ENCODE assay signal across 8 cellular contexts in the genomic region with DNA sequence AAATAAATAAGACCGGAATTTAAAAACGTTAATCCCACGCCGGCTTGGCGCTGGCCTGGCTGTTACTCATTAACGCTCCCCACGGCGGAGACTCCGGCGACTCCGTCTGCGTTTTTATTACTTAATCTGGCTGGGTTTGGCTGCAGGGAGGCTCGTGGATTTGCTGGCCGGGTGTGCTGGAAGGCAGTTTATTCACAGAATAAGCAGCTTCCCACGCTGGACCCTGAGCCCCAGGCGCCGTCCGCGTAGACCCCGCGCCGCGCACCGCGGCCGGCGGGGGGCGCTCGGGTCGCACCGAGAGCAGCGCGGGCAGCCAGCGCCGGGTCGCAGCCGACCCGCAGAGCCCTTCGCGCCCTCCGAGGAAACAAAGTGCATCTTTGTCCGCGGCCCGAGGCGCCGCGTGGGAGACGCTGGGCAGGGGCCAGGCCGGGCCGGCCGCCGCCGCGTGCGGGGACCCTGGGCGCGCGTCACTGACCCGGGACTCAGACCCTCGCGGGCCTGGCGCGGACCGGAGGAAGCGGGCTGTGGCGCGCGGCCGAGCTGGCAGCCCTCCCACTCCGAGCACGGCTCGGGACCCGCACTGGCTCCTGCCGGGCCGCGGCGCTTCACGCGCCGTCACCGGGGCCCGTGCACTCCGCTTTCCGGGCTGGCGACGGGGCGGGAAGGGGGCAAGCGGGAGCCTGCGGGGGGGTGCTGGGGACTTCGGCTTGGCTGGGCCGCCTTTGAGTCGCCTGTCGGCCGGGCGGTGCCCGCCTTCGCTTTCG. TPM values are rescaled to one million over a fixed set of nuclear protein-coding genes. Genes with fewer than 3 reads are reported as not detected.
A peak's percentile ranks its signal among the peaks of the same experiment; 100 is the strongest.
DNase-seq lines count a peak whose midpoint lies in the region; ATAC-seq and TF ChIP-seq lines count a peak whose summit lies in the region.

No MANE protein-coding gene starts in this region.

- H3K36me3 Mint-ChIP-seq in activated naive CD4-positive, alpha-beta T cell treated with anti-CD3 and anti-CD28 coated beads, Interleukin-2, amount 50 U/mL, for 72 hours, result peaks cover 5% of the 10 kb centered on the region in 2 donors

- WGBS in thymus, result under 1% methylated on average over 98 of the region's 98 CpGs

- H3K79me2 ChIP-seq in osteoblast (ENCODE audit: insufficient read depth, low read length), result peaks cover 4% of the 10 kb centered on the region

- H3K4me1 ChIP-seq in SJSA1 (replicated peaks) (peaks cover 60% of the 10 kb centered on the region), osteoblast (ENCODE audit: insufficient read depth, low read length) (peaks cover 49% of the 10 kb centered on the region), thymus (ENCODE audit: control insufficient read depth, insufficient read depth, low read length) (peaks cover 20% of the 10 kb centered on the region)

- peak; percentile 51 for ATAC-seq in GM19397 (IDR thresholded peaks at IDR 0.05; ENCODE audit: unreplicated experiment)
- peak; percentile 26 for ATAC-seq in HG03469 (IDR thresholded peaks at IDR 0.05; ENCODE audit: unreplicated experiment)
- peak; percentile 47 to 50 for ATAC-seq in activated naive CD4-positive, alpha-beta T cell treated with anti-CD3 and anti-CD28 coated beads, Interleukin-2, amount 50 U/mL, for 72 hours

- peak overlapping the region; percentile 74 for H2AFZ ChIP-seq in osteoblast (ENCODE audit: low read length)

- intact Hi-C loops in head of caudate nucleus (cut with DNase I), result loop anchor here (10.0 kb wide), 1 partner anchor 208 kb away; no protein-coding TSS in a partner anchor

- H3K36me3 ChIP-seq in SJSA1 (peaks cover 12% of the 10 kb centered on the region), osteoblast (ENCODE audit: insufficient read depth, low read length) (no peaks in the 10 kb centered on the region), thymus (ENCODE audit: control insufficient read depth, insufficient read depth) (no peaks in the 10 kb centered on the region)

- H4K20me1 ChIP-seq in osteoblast (ENCODE audit: insufficient read depth, low read length), result no peaks in the 10 kb centered on the region

- DNase-seq in Caki2 (ENCODE audit: low read depth) (peak; percentile 68), SJSA1 (ENCODE audit: low read depth in 1 of 2, low spot score in 2 of 2) (peak; percentile 69 to 85), head of caudate nucleus (peak; percentile 10 to 87 (median 68)), osteoblast (ENCODE audit: insufficient read length, low spot score, missing footprints) (peak; percentile 94)
- peak; percentile 80 to 85 for DNase-seq in activated naive CD4-positive, alpha-beta T cell treated with anti-CD3 and anti-CD28 coated beads, Interleukin-2, amount 50 U/mL, for 72 hours (ENCODE audit: low spot score in 2 of 2)

- in situ Hi-C loops in Caki2 (cut with HindIII; ENCODE audit: low pct_unique_long_range_greater_than_20kb, low sequenced_read_pairs), result no loop called here

- peak overlapping the region; percentile 94 for H3K27ac ChIP-seq in SJSA1
- peak overlapping the region; percentile 61 for H3K27ac ChIP-seq in osteoblast (ENCODE audit: low read depth, low read length)
- peak overlapping the region; percentile 94 for H3K27ac ChIP-seq in thymus (ENCODE audit: low read depth)

- H3K9me3 ChIP-seq in SJSA1 (replicated peaks), result no peaks in the 10 kb centered on the region
- H3K9me3 ChIP-seq in osteoblast (ENCODE audit: low read depth, low read length), result no peaks in the 10 kb centered on the region
- no peaks in the 10 kb centered on the region for H3K9me3 ChIP-seq in thymus (ENCODE audit: control insufficient read depth)

- H3K27ac Mint-ChIP-seq in activated naive CD4-positive, alpha-beta T cell treated with anti-CD3 and anti-CD28 coated beads, Interleukin-2, amount 50 U/mL, for 72 hours, result peak overlapping the region; percentile 90 to 97

- no peaks in the 10 kb centered on the region for H3K9me3 Mint-ChIP-seq in activated naive CD4-positive, alpha-beta T cell treated with anti-CD3 and anti-CD28 coated beads, Interleukin-2, amount 50 U/mL, for 72 hours

- H3K4me3 ChIP-seq in SJSA1, result peak overlapping the region; percentile 97
- H3K4me3 ChIP-seq in osteoblast (ENCODE audit: insufficient read depth, low read length), result peak overlapping the region; percentile 84
- H3K4me3 ChIP-seq in thymus (ENCODE audit: low read length), result peak overlapping the region; percentile 73

- H3K27me3 ChIP-seq in SJSA1 (replicated peaks) (no peaks in the 10 kb centered on the region), osteoblast (ENCODE audit: insufficient read depth, low read length) (no peaks in the 10 kb centered on the region), thymus (ENCODE audit: control insufficient read depth, insufficient read depth) (no peaks in the 10 kb centered on the region)

- peak; percentile 50 for TF ChIP-seq CTCF in osteoblast (IDR thresholded peaks at IDR 0.05; ENCODE audit: extremely low read depth, low read depth, low read length)

- H3K4me2 ChIP-seq in osteoblast (ENCODE audit: insufficient read depth, low read length), result peak overlapping the region; percentile 91

RNA-seq across cellular contexts. Expression of gene GRK5, which starts 0.6 kb away (rescaled TPM):
- 0.20 and 0.61 TPM in 2 replicates for total RNA-seq in Caki2 (2014; rRNA removed; shearing (Covaris generic); ENCODE audit: low replicate concordance)
- total RNA-seq in SJSA1 (2014; rRNA removed; shearing (Covaris generic)), result 19.4 TPM in 2 replicates
- total RNA-seq in activated naive CD4-positive, alpha-beta T cell treated with anti-CD3 and anti-CD28 coated beads, Interleukin-2, amount 50 U/mL, for 72 hours, result 10 to 100 TPM; 21.2 to 34.5 TPM
- total RNA-seq in osteoblast, result 1.5 and 1.8 TPM in 2 replicates
- polyA plus RNA-seq in thymus, result 14.4 TPM

RNA-seq across cellular contexts. Expression of gene PRDX3, which starts 28.2 kb away (rescaled TPM):
- total RNA-seq in Caki2 (2014; rRNA removed; shearing (Covaris generic); ENCODE audit: low replicate concordance), result 281 TPM in 2 replicates
- total RNA-seq in SJSA1 (2014; rRNA removed; shearing (Covaris generic)), result 304 and 376 TPM in 2 replicates
- total RNA-seq in activated naive CD4-positive, alpha-beta T cell treated with anti-CD3 and anti-CD28 coated beads, Interleukin-2, amount 50 U/mL, for 72 hours, result 100 to 1,000 TPM; 222 to 246 TPM
- total RNA-seq in osteoblast, result 119 and 128 TPM in 2 replicates
- 114 TPM for polyA plus RNA-seq in thymus

RNA-seq across cellular contexts. Expression of gene SFXN4, which starts 41.3 kb away (rescaled TPM):
- total RNA-seq in Caki2 (2014; rRNA removed; shearing (Covaris generic); ENCODE audit: low replicate concordance), result 30.8 and 61.0 TPM in 2 replicates
- total RNA-seq in SJSA1 (2014; rRNA removed; shearing (Covaris generic)), result 23.5 and 46.2 TPM in 2 replicates
- 10 to 100 TPM; 36.4 to 40.2 TPM for total RNA-seq in activated naive CD4-positive, alpha-beta T cell treated with anti-CD3 and anti-CD28 coated beads, Interleukin-2, amount 50 U/mL, for 72 hours
- 11.2 and 13.0 TPM in 2 replicates for total RNA-seq in osteoblast
- polyA plus RNA-seq in thymus, result 31.0 TPM

Comparison
In these comparisons a context has a peak if more than half of its experiments do, and no peak if none do; other contexts are left out.
1. Peak in every context shown above with its lines: DNase-seq, ATAC-seq, H3K4me3 ChIP-seq and H3K27ac ChIP-seq.